Comparison of ENCODE assay signal across 19 cellular contexts in genomic region chr15:78223396-78224023, GRCh38. TPM values are rescaled to one million over a fixed set of nuclear protein-coding genes. Genes with fewer than 3 reads are reported as not detected.
DNase-seq lines count a peak whose midpoint lies in the region; ATAC-seq, FAIRE-seq and TF ChIP-seq lines count a peak whose summit lies in the region.
"Had no signal": no experiment of that assay in that cellular context is flagged by ENCODE, and none has a peak within 500 bp of the region (broad histone marks: within the 10 kb centered on the region; RNA-seq: fewer than 3 reads in every experiment).

No MANE protein-coding gene starts in this region.

- intact Hi-C loops in right cardiac atrium (cut with DNase I): no loop called here

- no peak overlapping the region for H3K27ac ChIP-seq in GM23248
- peak overlapping the region; percentile 87 for H3K27ac ChIP-seq in right cardiac atrium (ENCODE audit: low read length)
- peak overlapping the region in 1 of 2 donors; percentile 33 for H3K27ac ChIP-seq in small intestine (ENCODE audit: low read depth in 1 of 2, low read length in 1 of 2)
- H3K27ac ChIP-seq: vagina had no signal

- no peaks in the 10 kb centered on the region for H3K9me2 ChIP-seq in GM23248 (ENCODE audit: insufficient read depth)

- H3K9me3 Mint-ChIP-seq in natural killer cell treated with Interleukin-12 subunit alpha and Interleukin-12 subunit beta and Interleukin-15 and Interleukin-18, amount 100 ng/mL, for 72 hours: no peaks in the 10 kb centered on the region
- H3K9me3 Mint-ChIP-seq: activated B cell treated with CpG ODN at 0.5 μM for 24 hours; activated naive CD4-positive, alpha-beta T cell treated with anti-CD3 and anti-CD28 coated beads for 36 hours; dendritic cell treated with granulocyte-macrophage colony-stimulating factor and Interleukin-4, amounts not matched to agents 40 ng/mL and 50 ng/mL, for 4 days had no signal

- H3K4me1 ChIP-seq in GM23248 (ENCODE audit: insufficient read depth) (0 out of 2 replicates have a peak, but pooled peaks cover 4% of the 10 kb centered on the region), right cardiac atrium (ENCODE audit: control insufficient read depth, insufficient read depth, low read length) (no peaks in the 10 kb centered on the region), small intestine (ENCODE audit: control insufficient read depth in 2 of 2, insufficient read depth in 1 of 2, low read depth in 1 of 2, low read length in 1 of 2) (no peaks in the 10 kb centered on the region)
- H3K4me1 ChIP-seq: vagina had no signal

- no peaks in the 10 kb centered on the region for H3K9me3 ChIP-seq in GM23248 (ENCODE audit: low read depth)
- no peaks in the 10 kb centered on the region for H3K9me3 ChIP-seq in right cardiac atrium (ENCODE audit: control insufficient read depth, low read length)
- no peaks in the 10 kb centered on the region for H3K9me3 ChIP-seq in small intestine (ENCODE audit: control insufficient read depth, low read depth)
- H3K9me3 ChIP-seq: vagina had no signal

- peak; percentile 52 for DNase-seq in AG10803 (ENCODE audit: low read depth)
- peak; percentile 37 for DNase-seq in GM23248
- DNase-seq in dedifferentiated amniotic fluid mesenchymal stem cell (ENCODE audit: extremely low spot score): peak; percentile 44
- peak in 2 of 3 donors; percentile 56 to 69 for DNase-seq in right cardiac atrium
- no peak for DNase-seq in natural killer cell treated with Interleukin-12 subunit alpha and Interleukin-12 subunit beta and Interleukin-15 and Interleukin-18, amount 100 ng/mL, for 72 hours (ENCODE audit: low spot score)
- no peak for DNase-seq in small intestine
- no peak for DNase-seq in activated CD4-positive, CD25-positive, alpha-beta regulatory T cell treated with anti-CD3 and anti-CD28 coated beads, Interleukin-2, amount 50 U/mL, for 72 hours
- DNase-seq: activated B cell treated with CpG ODN at 0.5 μM for 24 hours; activated naive CD4-positive, alpha-beta T cell treated with anti-CD3 and anti-CD28 coated beads for 36 hours; COR-L47; head of caudate nucleus; NCI-H226; retina; SHP77 treated with DMSO at 0.1 percent for 48 hours had no signal

- in situ Hi-C loops in GM23248 (cut with MboI): no loop called here

- H3F3A ChIP-seq in GM23248 (ENCODE audit: insufficient read depth): no peaks in the 10 kb centered on the region

- ATAC-seq in right cardiac atrium (peak; percentile 88 to 91), HG03460 (IDR thresholded peaks at IDR 0.05; ENCODE audit: unreplicated experiment) (no peak)
- no peak for ATAC-seq in natural killer cell treated with Interleukin-12 subunit alpha and Interleukin-12 subunit beta and Interleukin-15 and Interleukin-18, amount 100 ng/mL, for 72 hours

- no peak overlapping the region for H3K4me3 Mint-ChIP-seq in natural killer cell treated with Interleukin-12 subunit alpha and Interleukin-12 subunit beta and Interleukin-15 and Interleukin-18, amount 100 ng/mL, for 72 hours
- H3K4me3 Mint-ChIP-seq: activated B cell treated with CpG ODN at 0.5 μM for 24 hours; activated naive CD4-positive, alpha-beta T cell treated with anti-CD3 and anti-CD28 coated beads for 36 hours; dendritic cell treated with granulocyte-macrophage colony-stimulating factor and Interleukin-4, amounts not matched to agents 40 ng/mL and 50 ng/mL, for 4 days; T-helper 1 cell treated with Interleukin-12 subunit alpha and Interleukin-12 subunit beta and Interleukin-4 antibody, amounts not matched to agents 30 μg/mL and 1 μg/mL, for 36 hours had no signal

- no peak for TF ChIP-seq CTCF in AG10803 (conservative IDR thresholded peaks at IDR 0.05; ENCODE audit: low read length)

- no peaks in the 10 kb centered on the region for H3K27me3 ChIP-seq in GM23248 (replicated peaks; ENCODE audit: insufficient read depth)
- no peaks in the 10 kb centered on the region for H3K27me3 ChIP-seq in right cardiac atrium (ENCODE audit: control insufficient read depth, insufficient read depth)
- no peaks in the 10 kb centered on the region for H3K27me3 ChIP-seq in small intestine (ENCODE audit: control insufficient read depth in 2 of 2, insufficient read depth in 2 of 2, low read length in 2 of 2)
- H3K27me3 ChIP-seq: vagina had no signal

- no peak for FAIRE-seq in small intestine (lab: Jason Lieb, UNC)
- FAIRE-seq: keratinocyte had no signal

- H3K36me3 Mint-ChIP-seq in natural killer cell treated with Interleukin-12 subunit alpha and Interleukin-12 subunit beta and Interleukin-15 and Interleukin-18, amount 100 ng/mL, for 72 hours: no peaks in the 10 kb centered on the region

- H2AFZ ChIP-seq in GM23248: peak overlapping the region; percentile 25; the same call in 1 of the 2 replicates

- no peaks in the 10 kb centered on the region for H4K20me1 ChIP-seq in GM23248 (ENCODE audit: insufficient read depth)

- H3K9ac ChIP-seq in GM23248: no peak overlapping the region

- no peak overlapping the region for H3K4me2 ChIP-seq in GM23248 (ENCODE audit: unreplicated experiment)

- peaks cover 9 to 22% of the 10 kb centered on the region in 2 donors for H3K4me1 Mint-ChIP-seq in natural killer cell treated with Interleukin-12 subunit alpha and Interleukin-12 subunit beta and Interleukin-15 and Interleukin-18, amount 100 ng/mL, for 72 hours (ENCODE audit: low read depth in 2 of 2)
- H3K4me1 Mint-ChIP-seq: activated B cell treated with CpG ODN at 0.5 μM for 24 hours had no signal

- H3K79me2 ChIP-seq in GM23248 (ENCODE audit: insufficient read depth): no peaks in the 10 kb centered on the region

- H3K27ac Mint-ChIP-seq in natural killer cell treated with Interleukin-12 subunit alpha and Interleukin-12 subunit beta and Interleukin-15 and Interleukin-18, amount 100 ng/mL, for 72 hours: peak overlapping the region in 1 of 2 donors; percentile 23
- H3K27ac Mint-ChIP-seq: activated B cell treated with CpG ODN at 0.5 μM for 24 hours; activated naive CD4-positive, alpha-beta T cell treated with anti-CD3 and anti-CD28 coated beads for 36 hours; dendritic cell treated with granulocyte-macrophage colony-stimulating factor and Interleukin-4, amounts not matched to agents 40 ng/mL and 50 ng/mL, for 4 days; T-helper 1 cell treated with Interleukin-12 subunit alpha and Interleukin-12 subunit beta and Interleukin-4 antibody, amounts not matched to agents 30 μg/mL and 1 μg/mL, for 36 hours had no signal

- H3K4me3 ChIP-seq in AG10803 (ENCODE audit: low read length) (no peak overlapping the region), GM23248 (no peak overlapping the region), right cardiac atrium (ENCODE audit: low read length) (no peak overlapping the region), small intestine (ENCODE audit: low read depth in 1 of 2, low read length in 2 of 2) (no peak overlapping the region)
- H3K4me3 ChIP-seq: vagina had no signal

- H3K36me3 ChIP-seq in GM23248 (ENCODE audit: low read depth): no peaks in the 10 kb centered on the region
- no peaks in the 10 kb centered on the region for H3K36me3 ChIP-seq in small intestine (ENCODE audit: control insufficient read depth in 2 of 2, insufficient read depth in 2 of 2, low read length in 2 of 2)
- H3K36me3 ChIP-seq: vagina had no signal

- 25 to 29% methylated on average over 4 of the region's 4 CpGs for WGBS in GM23248 (ENCODE audit: low coverage in 1 of 2, low lambda C conversion rate in 2 of 2, missing lambda C conversion rate in 2 of 2), 2 experiments
- 37% methylated on average over 4 of the region's 4 CpGs for WGBS in right cardiac atrium
- WGBS in small intestine, 3 donors: 60 to 71% (median 69%) methylated on average over 4 of the region's 4 CpGs

- peaks cover 0 to 13% of the 10 kb centered on the region in 2 donors for H3K27me3 Mint-ChIP-seq in natural killer cell treated with Interleukin-12 subunit alpha and Interleukin-12 subunit beta and Interleukin-15 and Interleukin-18, amount 100 ng/mL, for 72 hours
- H3K27me3 Mint-ChIP-seq: activated B cell treated with CpG ODN at 0.5 μM for 24 hours; dendritic cell treated with granulocyte-macrophage colony-stimulating factor and Interleukin-4, amounts not matched to agents 40 ng/mL and 50 ng/mL, for 4 days had no signal

RNA-seq across cellular contexts. Expression of gene ACSBG1, which starts 10.9 kb away (rescaled TPM):
- total RNA-seq in GM23248 (2014; rRNA removed; shearing (Covaris generic)): not detected in 2 replicates
- polyA plus RNA-seq in GM23248 (2016; fragmentation: Nextera tagmentation; extraction: Ambion mirVana): 0.03 and 0.04 TPM in 2 replicates
- total RNA-seq in right cardiac atrium: under 1 TPM in 3 of 4 donors, not detected in 1; 0.35 to 0.51 (median 0.42) TPM
- polyA plus RNA-seq in right cardiac atrium: 1.1 TPM
- total RNA-seq in natural killer cell treated with Interleukin-12 subunit alpha and Interleukin-12 subunit beta and Interleukin-15 and Interleukin-18, amount 100 ng/mL, for 72 hours: under 1 TPM in 1 of 2 donors, not detected in 1; 0.31 TPM
- under 1 TPM; 0.54 to 0.67 (median 0.55) TPM for polyA plus RNA-seq in small intestine
- total RNA-seq: activated naive CD4-positive, alpha-beta T cell treated with anti-CD3 and anti-CD28 coated beads for 36 hours had no signal

RNA-seq across cellular contexts. Expression of gene DNAJA4, which starts 40.9 kb away (rescaled TPM):
- total RNA-seq in GM23248 (2014; rRNA removed; shearing (Covaris generic)): 0.43 and 2.7 TPM in 2 replicates
- polyA plus RNA-seq in GM23248 (2016; fragmentation: Nextera tagmentation; extraction: Ambion mirVana) (1.3 and 1.4 TPM in 2 replicates), right cardiac atrium (97.5 TPM), small intestine (10 to 100 TPM; 10.7 to 17.2 (median 12.7) TPM)
- total RNA-seq in right cardiac atrium: 100 to 1,000 TPM in 3 of 4 donors, 10 to 100 TPM in 1; 74.7 to 170 (median 115) TPM
- total RNA-seq in natural killer cell treated with Interleukin-12 subunit alpha and Interleukin-12 subunit beta and Interleukin-15 and Interleukin-18, amount 100 ng/mL, for 72 hours: 10 to 100 TPM; 35.2 to 50.4 TPM

Comparison
In these comparisons a context has a peak if more than half of its experiments do, and no peak if none do; other contexts are left out.
1. DNase-seq: peak in AG10803 (single experiment), GM23248 (single experiment), dedifferentiated amniotic fluid mesenchymal stem cell (single experiment) and right cardiac atrium (2 of 3); none in natural killer cell treated with Interleukin-12 subunit alpha and Interleukin-12 subunit beta and Interleukin-15 and Interleukin-18, amount 100 ng/mL, for 72 hours (single experiment), small intestine (single experiment) and activated CD4-positive, CD25-positive, alpha-beta regulatory T cell treated with anti-CD3 and anti-CD28 coated beads, Interleukin-2, amount 50 U/mL, for 72 hours (single experiment).
2. ATAC-seq: peak in right cardiac atrium (2 of 2); none in HG03460 (single experiment) and natural killer cell treated with Interleukin-12 subunit alpha and Interleukin-12 subunit beta and Interleukin-15 and Interleukin-18, amount 100 ng/mL, for 72 hours (0 of 2).